ENCODE assay signal across 9 cellular contexts in genomic region chr3:139797724-139798343, GRCh38.
DNase-seq lines count a peak whose midpoint lies in the region; TF ChIP-seq lines count a peak whose summit lies in the region.
"Had no signal": no experiment of that assay in that cellular context is flagged by ENCODE, and none has a peak within 500 bp of the region (broad histone marks: within the 10 kb centered on the region; RNA-seq: fewer than 3 reads in every experiment).

No MANE protein-coding gene starts in this region.

- H3K27ac ChIP-seq in liver (ENCODE audit: low read depth in 1 of 2, low read length in 2 of 2) (no peak overlapping the region), sigmoid colon (no peak overlapping the region)

- TF ChIP-seq CTCF in GM12865 (IDR thresholded peaks at IDR 0.05; ENCODE audit: insufficient read depth, low read depth, low read length, missing control alignments) (no peak), astrocyte of the cerebellum (IDR thresholded peaks at IDR 0.05; ENCODE audit: low read depth, low read length, missing control alignments) (no peak), liver (IDR thresholded peaks at IDR 0.05; ENCODE audit: low read depth, low read length, missing input control) (no peak), sigmoid colon (IDR thresholded peaks at IDR 0.05) (no peak)

- H3K27me3 ChIP-seq in MG63 (no peaks in the 10 kb centered on the region), liver (ENCODE audit: control insufficient read depth in 4 of 4, insufficient read depth in 4 of 4, low read length in 3 of 4) (no peaks in the 10 kb centered on the region), sigmoid colon (no peaks in the 10 kb centered on the region)

- 40% methylated on average over 8 of the region's 8 CpGs for WGBS in liver
- WGBS in sigmoid colon, 2 donors, result 35 to 40% methylated on average over 8 of the region's 8 CpGs

- TF ChIP-seq POLR2A in sigmoid colon (IDR thresholded peaks at IDR 0.05), result no peak

- in situ Hi-C loops in astrocyte of the cerebellum (cut with HindIII; ENCODE audit: low sequenced_read_pairs), result no loop called here

- no peak overlapping the region for H3K4me3 ChIP-seq in GM12865 (ENCODE audit: low read depth, low read length)
- H3K4me3 ChIP-seq in MG63, result no peak overlapping the region
- no peak overlapping the region for H3K4me3 ChIP-seq in astrocyte of the cerebellum (ENCODE audit: low read depth, low read length)
- H3K4me3 ChIP-seq in liver (ENCODE audit: low read depth in 1 of 3, low read length in 3 of 3), result no peak overlapping the region
- H3K4me3 ChIP-seq in sigmoid colon, result no peak overlapping the region

- peak; percentile 6 for DNase-seq in GM12865 (ENCODE audit: low read depth)
- peak; percentile 17 for DNase-seq in MG63
- peak; percentile 36 for DNase-seq in astrocyte of the cerebellum (ENCODE audit: low read depth)
- DNase-seq in sigmoid colon, result no peak
- no peak for DNase-seq in posterior vena cava (ENCODE audit: low spot score)
- DNase-seq in activated CD4-positive, CD25-positive, alpha-beta regulatory T cell treated with anti-CD3 and anti-CD28 coated beads, Interleukin-2, amount 50 U/mL, for 72 hours, result no peak
- no peak for DNase-seq in NCI-H1930 (lab: John Stamatoyannopoulos, UW)
- DNase-seq: amniotic stem cell had no signal

- H3K36me3 ChIP-seq in MG63, result no peaks in the 10 kb centered on the region
- no peaks in the 10 kb centered on the region for H3K36me3 ChIP-seq in liver (ENCODE audit: control insufficient read depth in 4 of 4, insufficient read depth in 3 of 4, low read depth in 1 of 4, low read length in 3 of 4)
- no peaks in the 10 kb centered on the region for H3K36me3 ChIP-seq in sigmoid colon

- H3K4me1 ChIP-seq in liver (ENCODE audit: control insufficient read depth in 4 of 4, insufficient read depth in 4 of 4, low read length in 3 of 4) (no peaks in the 10 kb centered on the region), sigmoid colon (no peaks in the 10 kb centered on the region)

- H3K9me3 ChIP-seq in MG63 (peaks cover 3% of the 10 kb centered on the region; the same call in 1 of the 2 replicates), liver (ENCODE audit: control insufficient read depth in 4 of 4, low read length in 3 of 4) (no peaks in the 10 kb centered on the region), sigmoid colon (peaks cover 0 to 2% (median 0%) of the 10 kb centered on the region in 4 donors)

- no peak for TF ChIP-seq RAD21 in liver (IDR thresholded peaks at IDR 0.05)

- H3K9ac ChIP-seq in liver (ENCODE audit: low read depth in 1 of 2, low read length in 2 of 2), result no peak overlapping the region

- intact Hi-C loops in sigmoid colon (cut with DNase I) (no loop called here), posterior vena cava (cut with DNase I) (no loop called here)

- no peak for TF ChIP-seq EP300 in sigmoid colon (IDR thresholded peaks at IDR 0.05)

TF ChIP-seq in liver, 16 proteins besides CTCF, POLR2A, EP300 and RAD21:
- peak; percentile 99 for TF ChIP-seq REST (IDR thresholded peaks at IDR 0.05)
- no peak for TF ChIP-seq NR2F2 (IDR thresholded peaks at IDR 0.05)

Comparison
In these comparisons a context has a peak if more than half of its experiments do, and no peak if none do; other contexts are left out.
1. DNase-seq: peak in GM12865 (single experiment), MG63 (single experiment) and astrocyte of the cerebellum (single experiment); none in sigmoid colon (single experiment), posterior vena cava (single experiment), activated CD4-positive, CD25-positive, alpha-beta regulatory T cell treated with anti-CD3 and anti-CD28 coated beads, Interleukin-2, amount 50 U/mL, for 72 hours (single experiment) and NCI-H1930 (0 of 2).